Comparison of ENCODE assay signal across 19 cellular contexts in genomic region chr16:88200896-88201185, GRCh38.
"Had no signal": no experiment of that assay in that cellular context is flagged by ENCODE, and none has a peak within 500 bp of the region (broad histone marks: within the 10 kb centered on the region; RNA-seq: fewer than 3 reads in every experiment).

No MANE protein-coding gene starts in this region.

- H3K4me1 Mint-ChIP-seq: naive B cell had no signal

- DNase-seq: activated CD4-positive, alpha-beta T cell treated with anti-CD3 and anti-CD28 coated beads, Interleukin-2, amount 50 U/mL, for 4 hours; activated gamma-delta T cell treated with Interleukin-2 at 50 U/mL for 16 hours; activated T-cell treated with anti-CD3 and anti-CD28 coated beads for 4 hours; effector memory CD8-positive, alpha-beta T cell; esophagus squamous epithelium; hypothalamus; mucosa of descending colon; naive B cell; stimulated activated naive CD4-positive, alpha-beta T cell; SW 1271; uterus had no signal

- H3K27ac Mint-ChIP-seq: activated naive CD4-positive, alpha-beta T cell treated with anti-CD3 and anti-CD28 coated beads, Interleukin-2, amount 50 U/mL, for 72 hours; activated T-helper 1 cell treated with anti-CD3 and anti-CD28 coated beads, Interleukin-12 subunit alpha, Interleukin-12 subunit beta, Interleukin-2, Interleukin-4 antibody, amounts not matched to agents 30 ng/mL and 10 ng/mL and 1 ng/mL, durations not matched to agents 14 hours and 24 hours and 36 hours; dendritic cell treated with granulocyte-macrophage colony-stimulating factor and Interleukin-4, amounts not matched to agents 40 ng/mL and 50 ng/mL, for 4 days; effector memory CD8-positive, alpha-beta T cell; naive B cell had no signal

- ATAC-seq: activated naive CD4-positive, alpha-beta T cell treated with anti-CD3 and anti-CD28 coated beads, Interleukin-2, amount 50 U/mL, for 72 hours; effector memory CD8-positive, alpha-beta T cell; mucosa of descending colon had no signal

- H3K27ac ChIP-seq: adrenal gland, breast epithelium, esophagus squamous epithelium, left lung had no signal

- H3K36me3 Mint-ChIP-seq: activated naive CD4-positive, alpha-beta T cell treated with anti-CD3 and anti-CD28 coated beads, Interleukin-2, amount 50 U/mL, for 72 hours; naive B cell had no signal

- H3K4me3 Mint-ChIP-seq: activated T-helper 1 cell treated with anti-CD3 and anti-CD28 coated beads, Interleukin-12 subunit alpha, Interleukin-12 subunit beta, Interleukin-2, Interleukin-4 antibody, amounts not matched to agents 30 ng/mL and 10 ng/mL and 1 ng/mL, durations not matched to agents 14 hours and 24 hours and 36 hours; dendritic cell treated with granulocyte-macrophage colony-stimulating factor and Interleukin-4, amounts not matched to agents 40 ng/mL and 50 ng/mL, for 4 days; effector memory CD8-positive, alpha-beta T cell; naive B cell; neural crest cell had no signal

- H3K27me3 ChIP-seq: adrenal gland, breast epithelium, ovary, uterus had no signal

- H3K36me3 ChIP-seq: adrenal gland, breast epithelium, esophagus squamous epithelium, left lung, ovary, uterus had no signal

- H3K9me3 ChIP-seq: adrenal gland, breast epithelium, esophagus squamous epithelium, left lung, mucosa of descending colon, ovary, uterus had no signal

- H3K4me1 ChIP-seq: adrenal gland, breast epithelium, esophagus squamous epithelium, left lung, uterus had no signal

- H3K4me3 ChIP-seq: adrenal gland, breast epithelium, esophagus squamous epithelium, left lung, mucosa of descending colon, ovary, uterus had no signal
